1 cellular context compared by ENCODE assay signal in genomic region chr16:84283314-84284167, GRCh38.
TF ChIP-seq lines count a peak whose summit lies in the region.

No MANE protein-coding gene starts in this region.

TF ChIP-seq in IMR-90, 13 proteins besides CTCF, POLR2A, EP300 and RAD21:
- no peak for TF ChIP-seq CEBPB (IDR thresholded peaks at IDR 0.05; ENCODE audit: low read depth, low read length)
TF ChIP-seq in IMR-90: peak in this region for 0.
